Comparison of ENCODE assay signal across 8 cellular contexts in genomic region chr1:64743954-64744491, GRCh38. TPM values are rescaled to one million over a fixed set of nuclear protein-coding genes. Genes with fewer than 3 reads are reported as not detected.
A peak's percentile ranks its signal among the peaks of the same experiment; 100 is the strongest.
DNase-seq lines count a peak whose midpoint lies in the region; ATAC-seq, FAIRE-seq and TF ChIP-seq lines count a peak whose summit lies in the region.
"Had no signal": no experiment of that assay in that cellular context is flagged by ENCODE, and none has a peak within 500 bp of the region (broad histone marks: within the 10 kb centered on the region; RNA-seq: fewer than 3 reads in every experiment).

No MANE protein-coding gene starts in this region.

- no peaks in the 10 kb centered on the region for H3K79me2 ChIP-seq in parathyroid adenoma

- H3K27me3 ChIP-seq in NT2/D1 (ENCODE audit: insufficient read depth, insufficient read length) (peaks cover 3% of the 10 kb centered on the region), esophagus (ENCODE audit: control insufficient read depth in 1 of 2, insufficient read depth in 2 of 2, low read length in 2 of 2) (no peaks in the 10 kb centered on the region), parathyroid adenoma (ENCODE audit: control insufficient read depth, insufficient read depth, low read length) (no peaks in the 10 kb centered on the region)

- WGBS in esophagus, 2 donors: 10 to 15% methylated on average over 4 of the region's 4 CpGs

- no peak for TF ChIP-seq CTCF in parathyroid adenoma (IDR thresholded peaks at IDR 0.05)

- ATAC-seq in HG02973 (IDR thresholded peaks at IDR 0.05; ENCODE audit: unreplicated experiment) (no peak), GM18907 (IDR thresholded peaks at IDR 0.05; ENCODE audit: unreplicated experiment) (no peak)

- no peaks in the 10 kb centered on the region for H3K36me3 ChIP-seq in NT2/D1 (ENCODE audit: insufficient read depth, insufficient read length, low read length)
- H3K36me3 ChIP-seq in esophagus (ENCODE audit: control insufficient read depth in 2 of 2, insufficient read depth in 2 of 2, low read length in 1 of 2): no peaks in the 10 kb centered on the region
- H3K36me3 ChIP-seq in parathyroid adenoma (ENCODE audit: control insufficient read depth, insufficient read depth, low read length): no peaks in the 10 kb centered on the region

- FAIRE-seq in GM12891 (lab: Jason Lieb, UNC) (no peak), GM19239 (lab: Jason Lieb, UNC) (no peak)
- FAIRE-seq: TTC549 had no signal

- H3K27ac ChIP-seq in esophagus (ENCODE audit: low read depth in 2 of 2, low read length in 1 of 2) (no peak overlapping the region), parathyroid adenoma (no peak overlapping the region)

- peak overlapping the region; percentile 87 for H3K9ac ChIP-seq in NT2/D1 (ENCODE audit: insufficient read length, low read depth)
- H3K9ac ChIP-seq in parathyroid adenoma: no peak overlapping the region

- H3K4me1 ChIP-seq in NT2/D1 (ENCODE audit: insufficient read depth, insufficient read length) (no peaks in the 10 kb centered on the region), esophagus (ENCODE audit: control insufficient read depth in 2 of 2, insufficient read depth in 2 of 2, low read length in 1 of 2) (no peaks in the 10 kb centered on the region), parathyroid adenoma (no peaks in the 10 kb centered on the region)

- H3K4me3 ChIP-seq in NT2/D1 (ENCODE audit: insufficient read length, low read depth): peak overlapping the region; percentile 85
- H3K4me3 ChIP-seq in esophagus (ENCODE audit: low read depth in 1 of 2, low read length in 2 of 2): peak overlapping the region; percentile 75 to 82
- H3K4me3 ChIP-seq in parathyroid adenoma (ENCODE audit: low read depth, low read length): peak overlapping the region; percentile 65

- H3K4me2 ChIP-seq in parathyroid adenoma (ENCODE audit: low read length): peak overlapping the region; percentile 83

- TF ChIP-seq POLR2A in GM12891 (IDR thresholded peaks at IDR 0.05; ENCODE audit: low read depth, low read length): no peak

- H2AFZ ChIP-seq in parathyroid adenoma: peak overlapping the region; percentile 80

- peak; percentile 7 for DNase-seq in GM12891 (ENCODE audit: insufficient read length, low spot score)
- no peak for DNase-seq in NT2/D1 (ENCODE audit: low read depth, low spot score)
- no peak for DNase-seq in GM19239 (ENCODE audit: insufficient read length, low spot score)

- H3K9me3 ChIP-seq in NT2/D1 (ENCODE audit: insufficient read depth, low read length): no peaks in the 10 kb centered on the region
- H3K9me3 ChIP-seq in esophagus (ENCODE audit: control insufficient read depth in 2 of 2, insufficient read depth in 1 of 2, low read depth in 1 of 2, low read length in 1 of 2): no peaks in the 10 kb centered on the region
- H3K9me3 ChIP-seq in parathyroid adenoma (ENCODE audit: control insufficient read depth, low read length): no peaks in the 10 kb centered on the region

TF ChIP-seq in GM12891, 5 proteins besides CTCF, POLR2A, EP300 and RAD21:
- TF ChIP-seq POU2F2 (IDR thresholded peaks at IDR 0.05; ENCODE audit: low read depth, low read length): no peak
- TF ChIP-seq POLR2AphosphoS5 (IDR thresholded peaks at IDR 0.05; ENCODE audit: low read depth, low read length): no peak
- no peak for TF ChIP-seq SPI1 (IDR thresholded peaks at IDR 0.05; ENCODE audit: low read depth, low read length)
- TF ChIP-seq PAX5 (IDR thresholded peaks at IDR 0.05; ENCODE audit: insufficient read depth, low read length, severe bottlenecking): no peak
- no peak for TF ChIP-seq TAF1 (IDR thresholded peaks at IDR 0.05; ENCODE audit: low read depth, low read length)

RNA-seq across cellular contexts. Expression of gene RAVER2, which starts 0.9 kb away (rescaled TPM):
- polyA plus RNA-seq in GM12891 (2012; ENCODE audit: low read depth, missing spikeins): 0.14 TPM
- 1 to 10 TPM; 4.4 to 7.3 TPM for polyA plus RNA-seq in esophagus
